Comparison of ENCODE assay signal across 24 cellular contexts in genomic region chr6:37254881-37255280, GRCh38.
"Had no signal": no experiment of that assay in that cellular context is flagged by ENCODE, and none has a peak within 500 bp of the region (broad histone marks: within the 10 kb centered on the region; RNA-seq: fewer than 3 reads in every experiment).

No MANE protein-coding gene starts in this region.

- FAIRE-seq: kidney had no signal

- ATAC-seq: foreskin keratinocyte; left cardiac atrium; lower lobe of right lung; natural killer cell treated with Interleukin-12 subunit alpha and Interleukin-12 subunit beta and Interleukin-15 and Interleukin-18, amount 100 ng/mL, for 72 hours; psoas muscle; sciatic nerve had no signal

- H3K27ac Mint-ChIP-seq: memory B cell had no signal

- H3K36me3 Mint-ChIP-seq: memory B cell had no signal

- H3K36me3 ChIP-seq: esophagus squamous epithelium, left ventricle myocardium inferior, lower lobe of right lung, neutrophil, spleen, stomach, thoracic aorta, transverse colon had no signal

- H3K4me3 ChIP-seq: esophagus squamous epithelium, left ventricle myocardium inferior, lower lobe of right lung, psoas muscle, spleen, stomach, thoracic aorta, transverse colon had no signal

- DNase-seq: effector memory CD4-positive, alpha-beta T cell; esophagus squamous epithelium; foreskin keratinocyte; kidney; left cardiac atrium; left ventricle myocardium inferior; lower lobe of right lung; midbrain; psoas muscle; retina; spleen; stimulated activated CD4-positive, alpha-beta T cell treated with anti-CD3 and anti-CD28 coated beads, Interleukin-15, amount 100 ng/mL, for 24 hours; stimulated activated CD4-positive, alpha-beta T cell treated with anti-CD3 and anti-CD28 coated beads, Interleukin-1b, Interleukin-23, amount 100 ng/mL, for 48 hours; stimulated activated CD4-positive, alpha-beta T cell treated with anti-CD3 and anti-CD28 coated beads, Interleukin-4, amount 100 ng/mL, for 24 hours; stimulated activated naive CD4-positive, alpha-beta T cell; stomach; substantia nigra; transverse colon had no signal

- H3K4me3 Mint-ChIP-seq: memory B cell had no signal

- H3K27ac ChIP-seq: epithelial cell of prostate, esophagus squamous epithelium, foreskin keratinocyte, left ventricle myocardium inferior, lower lobe of right lung, neutrophil, psoas muscle, spleen, stomach, thoracic aorta, transverse colon had no signal

- H3K9me3 ChIP-seq: esophagus squamous epithelium, left ventricle myocardium inferior, lower lobe of right lung, neutrophil, psoas muscle, spleen, stomach, thoracic aorta, transverse colon had no signal

- H3K27me3 ChIP-seq: esophagus squamous epithelium, foreskin keratinocyte, neutrophil, spleen, stomach, transverse colon had no signal
